ENCODE assay signal across 20 cellular contexts in the genomic region with DNA sequence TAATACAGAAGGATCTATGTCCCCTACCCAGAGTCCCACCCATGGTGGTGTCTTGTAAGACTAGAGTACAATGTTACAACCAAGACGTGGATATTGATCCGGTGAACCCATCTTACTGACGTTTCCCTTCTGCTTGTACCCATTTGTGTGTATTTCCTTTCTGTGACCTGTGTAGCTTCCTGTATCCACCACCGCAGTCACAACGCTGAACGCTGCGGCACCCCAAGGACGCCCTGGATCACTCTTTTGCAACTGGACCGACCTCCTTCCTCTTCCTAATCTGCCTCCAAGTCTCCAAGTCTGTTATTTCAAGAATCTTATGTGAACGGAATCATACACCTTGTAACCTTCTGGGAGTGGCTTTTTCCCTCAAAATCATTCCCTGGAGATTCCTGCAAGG. TPM values are rescaled to one million over a fixed set of nuclear protein-coding genes. Genes with fewer than 3 reads are reported as not detected.
DNase-seq lines count a peak whose midpoint lies in the region; TF ChIP-seq lines count a peak whose summit lies in the region.
"Had no signal": no experiment of that assay in that cellular context is flagged by ENCODE, and none has a peak within 500 bp of the region (broad histone marks: within the 10 kb centered on the region; RNA-seq: fewer than 3 reads in every experiment).

No MANE protein-coding gene starts in this region.

- intact Hi-C loops in activated T-helper 1 cell treated with anti-CD3 and anti-CD28 coated beads, Interleukin-12 subunit alpha, Interleukin-12 subunit beta, Interleukin-2, Interleukin-4 antibody, amounts not matched to agents 30 ng/mL and 10 ng/mL and 1 ng/mL, durations not matched to agents 14 hours and 24 hours and 36 hours (cut with micrococcal nuclease) = no loop called here
- intact Hi-C loops in spleen (cut with DNase I; ENCODE audit: low total_unique reads) = no loop called here

- DNase-seq in activated naive CD4-positive, alpha-beta T cell treated with anti-CD3 and anti-CD28 coated beads, Interleukin-2, amount 10 ng/mL, durations not matched to agents 7 days and 5 days = no peak
- DNase-seq in MV-4-11 (lab: John Stamatoyannopoulos, UW) (peak; percentile 46), spleen (peak; percentile 54), glutamatergic neuron (no peak), NCI-H1048 (lab: John Stamatoyannopoulos, UW) (no peak), OCI-M1 (lab: John Stamatoyannopoulos, UW) (no peak)
- no peak for DNase-seq in activated T-helper 1 cell treated with anti-CD3 and anti-CD28 coated beads, Interleukin-12 subunit alpha, Interleukin-12 subunit beta, Interleukin-2, Interleukin-4 antibody, amounts not matched to agents 30 ng/mL and 10 ng/mL and 1 ng/mL, durations not matched to agents 14 hours and 24 hours and 36 hours (ENCODE audit: low spot score)
- DNase-seq: BE2C; COR-L47; DMS79; Karpas-422; NCI-H1092; NCI-H1436; NCI-H187 treated with DMSO at 0.1 percent for 48 hours; NCI-H2227 treated with DMSO at 0.1 percent for 48 hours; NCI-H510A; NCI-H748 treated with DMSO at 0.1 percent for 48 hours; NK-92 treated with Interleukin-12 subunit alpha and Interleukin-12 subunit beta, amount 100 ng/mL, for 24 hours had no signal

- H3K9me3 Mint-ChIP-seq in activated naive CD4-positive, alpha-beta T cell treated with anti-CD3 and anti-CD28 coated beads, Interleukin-2, amount 50 U/mL, for 24 hours = no peaks in the 10 kb centered on the region
- H3K9me3 Mint-ChIP-seq in activated naive CD4-positive, alpha-beta T cell treated with anti-CD3 and anti-CD28 coated beads, Interleukin-2, amount 10 ng/mL, durations not matched to agents 7 days and 5 days = no peaks in the 10 kb centered on the region
- H3K9me3 Mint-ChIP-seq in activated T-helper 1 cell treated with anti-CD3 and anti-CD28 coated beads, Interleukin-12 subunit alpha, Interleukin-12 subunit beta, Interleukin-2, Interleukin-4 antibody, amounts not matched to agents 30 ng/mL and 10 ng/mL and 1 ng/mL, durations not matched to agents 14 hours and 24 hours and 36 hours = no peaks in the 10 kb centered on the region
- H3K9me3 Mint-ChIP-seq in glutamatergic neuron (ENCODE audit: unreplicated experiment) = peaks cover 2% of the 10 kb centered on the region
- H3K9me3 Mint-ChIP-seq: CD4-positive, CD25-positive, alpha-beta regulatory T cell had no signal

- no peak for TF ChIP-seq CTCF in spleen (IDR thresholded peaks at IDR 0.05 in 8 of 11, conservative IDR thresholded peaks at IDR 0.05 in 3 of 11)
- TF ChIP-seq CTCF in glutamatergic neuron (IDR thresholded peaks at IDR 0.05; ENCODE audit: partially characterized antibody, unreplicated experiment) = no peak

- 30 to 40% (median 34%) methylated on average over 10 of the region's 10 CpGs for WGBS in spleen, 5 donors

- H3K4me3 ChIP-seq in spleen = no peak overlapping the region

- no peak overlapping the region for H3K4me3 Mint-ChIP-seq in activated naive CD4-positive, alpha-beta T cell treated with anti-CD3 and anti-CD28 coated beads, Interleukin-2, amount 50 U/mL, for 24 hours
- no peak overlapping the region for H3K4me3 Mint-ChIP-seq in activated naive CD4-positive, alpha-beta T cell treated with anti-CD3 and anti-CD28 coated beads, Interleukin-2, amount 10 ng/mL, durations not matched to agents 7 days and 5 days
- H3K4me3 Mint-ChIP-seq in activated T-helper 1 cell treated with anti-CD3 and anti-CD28 coated beads, Interleukin-12 subunit alpha, Interleukin-12 subunit beta, Interleukin-2, Interleukin-4 antibody, amounts not matched to agents 30 ng/mL and 10 ng/mL and 1 ng/mL, durations not matched to agents 14 hours and 24 hours and 36 hours = peak overlapping the region; percentile 3
- H3K4me3 Mint-ChIP-seq in glutamatergic neuron (ENCODE audit: unreplicated experiment) = no peak overlapping the region
- H3K4me3 Mint-ChIP-seq: CD4-positive, CD25-positive, alpha-beta regulatory T cell had no signal

- H3K27me3 Mint-ChIP-seq in activated naive CD4-positive, alpha-beta T cell treated with anti-CD3 and anti-CD28 coated beads, Interleukin-2, amount 50 U/mL, for 24 hours = no peaks in the 10 kb centered on the region
- H3K27me3 Mint-ChIP-seq in activated naive CD4-positive, alpha-beta T cell treated with anti-CD3 and anti-CD28 coated beads, Interleukin-2, amount 10 ng/mL, durations not matched to agents 7 days and 5 days = peaks cover 52% of the 10 kb centered on the region
- H3K27me3 Mint-ChIP-seq in activated T-helper 1 cell treated with anti-CD3 and anti-CD28 coated beads, Interleukin-12 subunit alpha, Interleukin-12 subunit beta, Interleukin-2, Interleukin-4 antibody, amounts not matched to agents 30 ng/mL and 10 ng/mL and 1 ng/mL, durations not matched to agents 14 hours and 24 hours and 36 hours (ENCODE audit: insufficient read depth) = peaks cover 3% of the 10 kb centered on the region
- H3K27me3 Mint-ChIP-seq in glutamatergic neuron (ENCODE audit: unreplicated experiment) = peaks cover 9% of the 10 kb centered on the region

- no peaks in the 10 kb centered on the region for H3K36me3 Mint-ChIP-seq in activated naive CD4-positive, alpha-beta T cell treated with anti-CD3 and anti-CD28 coated beads, Interleukin-2, amount 50 U/mL, for 24 hours
- H3K36me3 Mint-ChIP-seq in activated naive CD4-positive, alpha-beta T cell treated with anti-CD3 and anti-CD28 coated beads, Interleukin-2, amount 10 ng/mL, durations not matched to agents 7 days and 5 days = no peaks in the 10 kb centered on the region
- H3K36me3 Mint-ChIP-seq in activated T-helper 1 cell treated with anti-CD3 and anti-CD28 coated beads, Interleukin-12 subunit alpha, Interleukin-12 subunit beta, Interleukin-2, Interleukin-4 antibody, amounts not matched to agents 30 ng/mL and 10 ng/mL and 1 ng/mL, durations not matched to agents 14 hours and 24 hours and 36 hours (ENCODE audit: low read depth) = no peaks in the 10 kb centered on the region
- peaks cover 6% of the 10 kb centered on the region for H3K36me3 Mint-ChIP-seq in glutamatergic neuron (ENCODE audit: unreplicated experiment)
- H3K36me3 Mint-ChIP-seq: CD4-positive, CD25-positive, alpha-beta regulatory T cell had no signal

- no peaks in the 10 kb centered on the region for H3K9me3 ChIP-seq in spleen
- H3K9me3 ChIP-seq: BE2C had no signal

- H3K27ac ChIP-seq in spleen = no peak overlapping the region

- peaks cover 0 to 5% (median 0%) of the 10 kb centered on the region in 6 donors for H3K4me1 ChIP-seq in spleen
- H3K4me1 ChIP-seq: BE2C had no signal

- CTCF ChIA-PET in activated naive CD4-positive, alpha-beta T cell treated with anti-CD3 and anti-CD28 coated beads, Interleukin-2, amount 10 ng/mL, durations not matched to agents 7 days and 5 days (lab: Charles Lee) = interaction anchor here (1.2 to 1.3 kb wide), 2 partner anchors 8 to 14 kb away, joined by 3 to 5 read pairs; no protein-coding TSS in a partner anchor

- no peaks in the 10 kb centered on the region for H3K36me3 ChIP-seq in spleen
- H3K36me3 ChIP-seq: BE2C had no signal

- no peak for TF ChIP-seq POLR2A in spleen (IDR thresholded peaks at IDR 0.05)

- peak overlapping the region; percentile 5 for H3K27ac Mint-ChIP-seq in activated naive CD4-positive, alpha-beta T cell treated with anti-CD3 and anti-CD28 coated beads, Interleukin-2, amount 50 U/mL, for 24 hours
- no peak overlapping the region for H3K27ac Mint-ChIP-seq in activated naive CD4-positive, alpha-beta T cell treated with anti-CD3 and anti-CD28 coated beads, Interleukin-2, amount 10 ng/mL, durations not matched to agents 7 days and 5 days
- no peak overlapping the region for H3K27ac Mint-ChIP-seq in activated T-helper 1 cell treated with anti-CD3 and anti-CD28 coated beads, Interleukin-12 subunit alpha, Interleukin-12 subunit beta, Interleukin-2, Interleukin-4 antibody, amounts not matched to agents 30 ng/mL and 10 ng/mL and 1 ng/mL, durations not matched to agents 14 hours and 24 hours and 36 hours
- no peak overlapping the region for H3K27ac Mint-ChIP-seq in glutamatergic neuron (ENCODE audit: unreplicated experiment)
- H3K27ac Mint-ChIP-seq: CD4-positive, CD25-positive, alpha-beta regulatory T cell had no signal

- H3K27me3 ChIP-seq in spleen (replicated peaks in 1 of 7) = peaks cover 0 to 41% (median 0%) of the 10 kb centered on the region in 7 donors
- H3K27me3 ChIP-seq: BE2C had no signal

- H3K4me1 Mint-ChIP-seq in activated naive CD4-positive, alpha-beta T cell treated with anti-CD3 and anti-CD28 coated beads, Interleukin-2, amount 50 U/mL, for 24 hours = peaks cover 9% of the 10 kb centered on the region
- peaks cover 14% of the 10 kb centered on the region for H3K4me1 Mint-ChIP-seq in activated naive CD4-positive, alpha-beta T cell treated with anti-CD3 and anti-CD28 coated beads, Interleukin-2, amount 10 ng/mL, durations not matched to agents 7 days and 5 days
- H3K4me1 Mint-ChIP-seq in activated T-helper 1 cell treated with anti-CD3 and anti-CD28 coated beads, Interleukin-12 subunit alpha, Interleukin-12 subunit beta, Interleukin-2, Interleukin-4 antibody, amounts not matched to agents 30 ng/mL and 10 ng/mL and 1 ng/mL, durations not matched to agents 14 hours and 24 hours and 36 hours (ENCODE audit: low read depth) = peaks cover 6% of the 10 kb centered on the region
- H3K4me1 Mint-ChIP-seq in glutamatergic neuron (ENCODE audit: low read depth, unreplicated experiment) = peaks cover 4% of the 10 kb centered on the region

RNA-seq across cellular contexts. Expression of a gene that starts 33.5 kb away (rescaled TPM):
- total RNA-seq in activated T-helper 1 cell treated with anti-CD3 and anti-CD28 coated beads, Interleukin-12 subunit alpha, Interleukin-12 subunit beta, Interleukin-2, Interleukin-4 antibody, amounts not matched to agents 30 ng/mL and 10 ng/mL and 1 ng/mL, durations not matched to agents 14 hours and 24 hours and 36 hours = 22.4 and 23.8 TPM in 2 replicates
- total RNA-seq in spleen (10 to 100 TPM; 23.4 to 48.0 (median 27.9) TPM), glutamatergic neuron (ENCODE audit: unreplicated experiment) (19.3 TPM)
- 10 to 100 TPM; 12.3 to 19.0 (median 13.2) TPM for polyA plus RNA-seq in spleen

Comparison
In these comparisons a context has a peak if more than half of its experiments do, and no peak if none do; other contexts are left out.
1. DNase-seq: peak in MV-4-11 (single experiment) and spleen (single experiment); none in activated naive CD4-positive, alpha-beta T cell treated with anti-CD3 and anti-CD28 coated beads, Interleukin-2, amount 10 ng/mL, durations not matched to agents 7 days and 5 days (single experiment), activated T-helper 1 cell treated with anti-CD3 and anti-CD28 coated beads, Interleukin-12 subunit alpha, Interleukin-12 subunit beta, Interleukin-2, Interleukin-4 antibody, amounts not matched to agents 30 ng/mL and 10 ng/mL and 1 ng/mL, durations not matched to agents 14 hours and 24 hours and 36 hours (single experiment), glutamatergic neuron (single experiment), NCI-H1048 (single experiment) and OCI-M1 (single experiment).